In the genomic region with DNA sequence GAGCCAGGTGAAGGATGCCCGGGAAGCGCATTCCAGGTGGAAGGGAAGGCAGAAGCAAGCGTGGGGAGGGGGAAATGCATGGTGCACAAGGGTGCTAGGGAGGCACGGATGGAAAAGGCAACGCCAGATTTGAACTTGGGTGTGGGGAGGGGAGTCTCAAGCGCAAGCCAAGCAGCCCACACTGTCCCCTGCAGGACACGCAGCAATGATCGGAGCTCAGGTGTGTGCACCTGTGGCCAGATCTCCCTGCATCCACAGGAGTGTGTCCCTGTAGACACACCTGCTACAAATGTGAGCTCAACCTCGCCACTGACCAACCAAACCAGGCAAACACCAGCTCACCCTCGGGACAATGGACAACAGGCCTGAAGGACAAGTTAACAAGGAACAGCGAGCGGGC, we compare ENCODE assay signal across 25 cellular contexts.
"Had no signal": no experiment of that assay in that cellular context is flagged by ENCODE, and none has a peak within 500 bp of the region (broad histone marks: within the 10 kb centered on the region; RNA-seq: fewer than 3 reads in every experiment).

No MANE protein-coding gene starts in this region.

- H3K27ac ChIP-seq: ascending aorta, body of pancreas, KMS-11, SK-N-MC, VCaP had no signal

- H3K9me3 Mint-ChIP-seq: activated naive CD4-positive, alpha-beta T cell treated with anti-CD3 and anti-CD28 coated beads, Interleukin-2, amount 50 U/mL, for 24 hours; activated T-cell treated with anti-CD3 and anti-CD28 coated beads, Interleukin-2, amount 50 U/mL, for 24 hours; activated T-helper 1 cell treated with anti-CD3 and anti-CD28 coated beads, Interleukin-12 subunit alpha, Interleukin-12 subunit beta, Interleukin-2, Interleukin-4 antibody, amounts not matched to agents 30 ng/mL and 10 ng/mL and 1 ng/mL, durations not matched to agents 14 hours and 24 hours and 36 hours had no signal

- H3K27me3 Mint-ChIP-seq: activated CD8-positive, alpha-beta memory T cell treated with anti-CD3 and anti-CD28 coated beads, Interleukin-2, amount 10 ng/mL, durations not matched to agents 7 days and 5 days; activated naive CD4-positive, alpha-beta T cell treated with anti-CD3 and anti-CD28 coated beads, Interleukin-2, amount 50 U/mL, for 24 hours; activated T-cell treated with anti-CD3 and anti-CD28 coated beads, Interleukin-2, amount 50 U/mL, for 24 hours had no signal

- H3K27ac Mint-ChIP-seq: activated CD8-positive, alpha-beta memory T cell treated with anti-CD3 and anti-CD28 coated beads, Interleukin-2, amount 10 ng/mL, durations not matched to agents 7 days and 5 days; activated naive CD4-positive, alpha-beta T cell treated with anti-CD3 and anti-CD28 coated beads, Interleukin-2, amount 50 U/mL, for 24 hours; activated T-cell treated with anti-CD3 and anti-CD28 coated beads, Interleukin-2, amount 50 U/mL, for 24 hours had no signal

- H3K9me3 ChIP-seq: ascending aorta, body of pancreas had no signal

- DNase-seq: activated CD4-positive, alpha-beta T cell treated with anti-CD3 and anti-CD28 coated beads for 4 hours; activated CD8-positive, alpha-beta memory T cell treated with anti-CD3 and anti-CD28 coated beads, Interleukin-2, amount 10 ng/mL, durations not matched to agents 7 days and 5 days; activated effector memory CD4-positive, alpha-beta T cell treated with Interleukin-2 at 50 U/mL for 16 hours; activated naive CD4-positive, alpha-beta T cell; activated T-cell treated with anti-CD3 and anti-CD28 coated beads, Interleukin-2, amount 50 U/mL, for 24 hours; amniotic stem cell; body of pancreas; central memory CD4-positive, alpha-beta T cell; NCI-H1092; NCI-H1417; NCI-H1930; NCI-H2107; NCI-H2171 treated with DMSO at 0.1 percent for 48 hours; NCI-H226; NCI-H526; NCI-H82; T-helper 1 cell had no signal

- H3K27me3 ChIP-seq: ascending aorta, body of pancreas had no signal

- H3K4me2 ChIP-seq: KMS-11 had no signal

- FAIRE-seq: bronchial epithelial cell had no signal

- H3K4me3 Mint-ChIP-seq: activated CD8-positive, alpha-beta memory T cell treated with anti-CD3 and anti-CD28 coated beads, Interleukin-2, amount 10 ng/mL, durations not matched to agents 7 days and 5 days; activated naive CD4-positive, alpha-beta T cell treated with anti-CD3 and anti-CD28 coated beads, Interleukin-2, amount 50 U/mL, for 24 hours; activated T-cell treated with anti-CD3 and anti-CD28 coated beads, Interleukin-2, amount 50 U/mL, for 24 hours; activated T-helper 1 cell treated with anti-CD3 and anti-CD28 coated beads, Interleukin-12 subunit alpha, Interleukin-12 subunit beta, Interleukin-2, Interleukin-4 antibody, amounts not matched to agents 30 ng/mL and 10 ng/mL and 1 ng/mL, durations not matched to agents 14 hours and 24 hours and 36 hours had no signal

- H3K9ac ChIP-seq: KMS-11 had no signal

- H3K4me3 ChIP-seq: ascending aorta, body of pancreas, SK-N-MC had no signal

- ATAC-seq: activated CD8-positive, alpha-beta memory T cell treated with anti-CD3 and anti-CD28 coated beads, Interleukin-2, amount 10 ng/mL, durations not matched to agents 7 days and 5 days; body of pancreas; Right ventricle myocardium inferior had no signal
